24 cellular contexts compared by ENCODE assay signal in genomic region chr3:177186306-177186705, GRCh38. TPM values are rescaled to one million over a fixed set of nuclear protein-coding genes. Genes with fewer than 3 reads are reported as not detected.
A peak's percentile ranks its signal among the peaks of the same experiment; 100 is the strongest.
DNase-seq lines count a peak whose midpoint lies in the region; ATAC-seq and TF ChIP-seq lines count a peak whose summit lies in the region.
"Had no signal": no experiment of that assay in that cellular context is flagged by ENCODE, and none has a peak within 500 bp of the region (broad histone marks: within the 10 kb centered on the region; RNA-seq: fewer than 3 reads in every experiment).

No MANE protein-coding gene starts in this region.

- H3K9ac ChIP-seq in H9 (ENCODE audit: extremely low read depth, insufficient read length, low read length): no peak overlapping the region

- H2AK5ac ChIP-seq in H9 (ENCODE audit: insufficient read length, low read length): no peak overlapping the region

- H2BK120ac ChIP-seq in H9 (ENCODE audit: low read depth, low read length, poor library complexity, severe bottlenecking): no peak overlapping the region

- H3K4ac ChIP-seq in H9 (ENCODE audit: low read depth, low read length): no peak overlapping the region

- no peaks in the 10 kb centered on the region for H3K9me3 Mint-ChIP-seq in activated naive CD4-positive, alpha-beta T cell treated with anti-CD3 and anti-CD28 coated beads, Interleukin-2, amount 50 U/mL, for 24 hours
- H3K9me3 Mint-ChIP-seq in activated naive CD4-positive, alpha-beta T cell treated with anti-CD3 and anti-CD28 coated beads for 36 hours: no peaks in the 10 kb centered on the region
- no peaks in the 10 kb centered on the region for H3K9me3 Mint-ChIP-seq in activated T-helper 17 cell treated with anti-CD3 and anti-CD28 coated beads, Interleukin-2, amount 50 U/mL, for 72 hours
- no peaks in the 10 kb centered on the region for H3K9me3 Mint-ChIP-seq in osteocyte (ENCODE audit: unreplicated experiment)
- no peaks in the 10 kb centered on the region for H3K9me3 Mint-ChIP-seq in H9
- H3K9me3 Mint-ChIP-seq: activated CD8-positive, alpha-beta T cell treated with anti-CD3 and anti-CD28 coated beads for 36 hours; activated naive CD8-positive, alpha-beta T cell treated with anti-CD3 and anti-CD28 coated beads, Interleukin-2, amount 10 ng/mL, durations not matched to agents 7 days and 5 days; CD8-positive, alpha-beta memory T cell; effector memory CD8-positive, alpha-beta T cell had no signal

- no peak overlapping the region for H3K27ac ChIP-seq in H9 (ENCODE audit: insufficient read length, low read depth, low read length)
- H3K27ac ChIP-seq: Peyer's patch, vagina had no signal

- no peaks in the 10 kb centered on the region for H4K20me1 ChIP-seq in H9 (ENCODE audit: control insufficient read depth, insufficient read depth, insufficient read length)

- H4K91ac ChIP-seq in H9 (ENCODE audit: insufficient read length, low read depth, low read length): no peak overlapping the region

- H2BK15ac ChIP-seq in H9 (ENCODE audit: low read depth, low read length): no peak overlapping the region

- no peak overlapping the region for H3K14ac ChIP-seq in H9 (ENCODE audit: insufficient read depth, low read length)

- H3K36me3 Mint-ChIP-seq in activated naive CD4-positive, alpha-beta T cell treated with anti-CD3 and anti-CD28 coated beads, Interleukin-2, amount 50 U/mL, for 24 hours: no peaks in the 10 kb centered on the region
- peaks cover 3% of the 10 kb centered on the region for H3K36me3 Mint-ChIP-seq in activated naive CD4-positive, alpha-beta T cell treated with anti-CD3 and anti-CD28 coated beads for 36 hours (ENCODE audit: low read depth)
- peaks cover 17% of the 10 kb centered on the region for H3K36me3 Mint-ChIP-seq in activated T-helper 17 cell treated with anti-CD3 and anti-CD28 coated beads, Interleukin-2, amount 50 U/mL, for 72 hours (ENCODE audit: low read depth)
- H3K36me3 Mint-ChIP-seq in osteocyte (ENCODE audit: unreplicated experiment) (peaks cover 13% of the 10 kb centered on the region), H9 (ENCODE audit: insufficient read depth in 1 of 3, low read depth in 3 of 3) (peaks cover 0 to 7% (median 0%) of the 10 kb centered on the region in 3 experiments; a peak in 2 of 7 replicates)

- no peak overlapping the region for H3K18ac ChIP-seq in H9 (ENCODE audit: insufficient read length, low read depth, low read length)

- no peak overlapping the region for H3T11ph ChIP-seq in H9 (ENCODE audit: low read length)

- H3K4me1 ChIP-seq in H9 (ENCODE audit: insufficient read depth, low read length): peaks cover 6% of the 10 kb centered on the region; the same call in 1 of the 2 replicates

- no peaks in the 10 kb centered on the region for H3K27me3 Mint-ChIP-seq in activated naive CD4-positive, alpha-beta T cell treated with anti-CD3 and anti-CD28 coated beads, Interleukin-2, amount 50 U/mL, for 24 hours
- no peaks in the 10 kb centered on the region for H3K27me3 Mint-ChIP-seq in activated naive CD4-positive, alpha-beta T cell treated with anti-CD3 and anti-CD28 coated beads for 36 hours (ENCODE audit: low read depth)
- H3K27me3 Mint-ChIP-seq in activated T-helper 17 cell treated with anti-CD3 and anti-CD28 coated beads, Interleukin-2, amount 50 U/mL, for 72 hours: no peaks in the 10 kb centered on the region
- H3K27me3 Mint-ChIP-seq in osteocyte (ENCODE audit: unreplicated experiment) (no peaks in the 10 kb centered on the region), H9 (ENCODE audit: low read depth) (no peaks in the 10 kb centered on the region)
- H3K27me3 Mint-ChIP-seq: activated CD8-positive, alpha-beta T cell treated with anti-CD3 and anti-CD28 coated beads for 36 hours; activated naive CD8-positive, alpha-beta T cell treated with anti-CD3 and anti-CD28 coated beads, Interleukin-2, amount 10 ng/mL, durations not matched to agents 7 days and 5 days; CD8-positive, alpha-beta memory T cell; effector memory CD8-positive, alpha-beta T cell had no signal

- H2BK5ac ChIP-seq in H9 (ENCODE audit: insufficient read length, low read length): no peak overlapping the region

- H3K79me1 ChIP-seq in H9 (ENCODE audit: insufficient read depth, low read depth, low read length, poor library complexity, severe bottlenecking): peaks cover 2% of the 10 kb centered on the region

- no peak for DNase-seq in activated naive CD4-positive, alpha-beta T cell treated with anti-CD3 and anti-CD28 coated beads for 36 hours
- DNase-seq in NCI-H1436 (lab: John Stamatoyannopoulos, UW) (peak; percentile 79), osteocyte (ENCODE audit: extremely low spot score, unreplicated experiment) (no peak), H9 (no peak), GOT3 (lab: John Stamatoyannopoulos, UW) (no peak)
- DNase-seq: activated CD4-positive, alpha-beta T cell treated with anti-CD3 and anti-CD28 coated beads for 1 hour; activated CD8-positive, alpha-beta memory T cell treated with anti-CD3 and anti-CD28 coated beads, Interleukin-2, amount 50 U/mL, for 48 hours; activated CD8-positive, alpha-beta T cell treated with anti-CD3 and anti-CD28 coated beads for 36 hours; activated naive CD8-positive, alpha-beta T cell treated with anti-CD3 and anti-CD28 coated beads, Interleukin-2, amount 10 ng/mL, durations not matched to agents 7 days and 5 days; AML-193; CD8-positive, alpha-beta memory T cell; DMS 273 treated with DMSO at 0.1 percent for 48 hours; effector memory CD8-positive, alpha-beta T cell; KG1; NCI-H1417 treated with DMSO at 0.1 percent for 48 hours; NCI-H526; Peyer's patch; SHP77; tibial artery had no signal

- TF ChIP-seq CTCF in osteocyte (IDR thresholded peaks at IDR 0.05): no peak
- TF ChIP-seq CTCF in H9 (conservative IDR thresholded peaks at IDR 0.05): no peak

- no peak for ATAC-seq in activated T-helper 17 cell treated with anti-CD3 and anti-CD28 coated beads, Interleukin-2, amount 50 U/mL, for 72 hours (replicated peaks)
- ATAC-seq in GM18498 (IDR thresholded peaks at IDR 0.05; ENCODE audit: unreplicated experiment): no peak
- ATAC-seq: activated CD8-positive, alpha-beta T cell treated with anti-CD3 and anti-CD28 coated beads for 36 hours; effector memory CD8-positive, alpha-beta T cell; sciatic nerve had no signal

- H2AFZ ChIP-seq in H9 (ENCODE audit: low read length): no peak overlapping the region

- H3K27ac Mint-ChIP-seq in activated naive CD4-positive, alpha-beta T cell treated with anti-CD3 and anti-CD28 coated beads, Interleukin-2, amount 50 U/mL, for 24 hours: peak overlapping the region; percentile 82
- no peak overlapping the region for H3K27ac Mint-ChIP-seq in activated naive CD4-positive, alpha-beta T cell treated with anti-CD3 and anti-CD28 coated beads for 36 hours
- H3K27ac Mint-ChIP-seq in activated T-helper 17 cell treated with anti-CD3 and anti-CD28 coated beads, Interleukin-2, amount 50 U/mL, for 72 hours: no peak overlapping the region
- H3K27ac Mint-ChIP-seq in osteocyte (ENCODE audit: unreplicated experiment): peak overlapping the region; percentile 47
- H3K27ac Mint-ChIP-seq in H9: no peak overlapping the region
- H3K27ac Mint-ChIP-seq: activated CD8-positive, alpha-beta T cell treated with anti-CD3 and anti-CD28 coated beads for 36 hours; activated naive CD8-positive, alpha-beta T cell treated with anti-CD3 and anti-CD28 coated beads, Interleukin-2, amount 10 ng/mL, durations not matched to agents 7 days and 5 days had no signal

- H4K8ac ChIP-seq in H9 (replicated peaks; ENCODE audit: insufficient read length, low read depth, low read length): no peak overlapping the region

- CTCF ChIA-PET in activated naive CD4-positive, alpha-beta T cell treated with anti-CD3 and anti-CD28 coated beads for 36 hours (lab: Charles Lee): no interaction called here

- H3K56ac ChIP-seq in H9 (ENCODE audit: insufficient read length, low read depth, low read length): no peak overlapping the region

- H2BK12ac ChIP-seq in H9 (ENCODE audit: insufficient read length, low read depth, low read length): no peak overlapping the region

- peaks cover 69% of the 10 kb centered on the region for H3K4me1 Mint-ChIP-seq in activated naive CD4-positive, alpha-beta T cell treated with anti-CD3 and anti-CD28 coated beads, Interleukin-2, amount 50 U/mL, for 24 hours
- peaks cover 59% of the 10 kb centered on the region for H3K4me1 Mint-ChIP-seq in activated naive CD4-positive, alpha-beta T cell treated with anti-CD3 and anti-CD28 coated beads for 36 hours (ENCODE audit: low read depth)
- peaks cover 46% of the 10 kb centered on the region for H3K4me1 Mint-ChIP-seq in activated T-helper 17 cell treated with anti-CD3 and anti-CD28 coated beads, Interleukin-2, amount 50 U/mL, for 72 hours
- H3K4me1 Mint-ChIP-seq in osteocyte (ENCODE audit: unreplicated experiment): peaks cover 63% of the 10 kb centered on the region
- peaks cover 46 to 48% of the 10 kb centered on the region in 2 experiments for H3K4me1 Mint-ChIP-seq in H9

- H3K23me2 ChIP-seq in H9 (ENCODE audit: insufficient read length, low read depth, low read length, poor library complexity, severe bottlenecking): no peaks in the 10 kb centered on the region

- no peaks in the 10 kb centered on the region for H3K27me3 ChIP-seq in H9 (ENCODE audit: insufficient read depth, low read length)
- H3K27me3 ChIP-seq: Peyer's patch, tibial artery, vagina had no signal

- intact Hi-C loops in activated naive CD4-positive, alpha-beta T cell treated with anti-CD3 and anti-CD28 coated beads for 36 hours (cut with micrococcal nuclease): no loop called here

- no peaks in the 10 kb centered on the region for H3K9me3 ChIP-seq in H9 (ENCODE audit: control insufficient read depth, low read depth, low read length)
- H3K9me3 ChIP-seq: Peyer's patch, tibial artery, vagina had no signal

- H3K4me3 Mint-ChIP-seq in activated naive CD4-positive, alpha-beta T cell treated with anti-CD3 and anti-CD28 coated beads, Interleukin-2, amount 50 U/mL, for 24 hours: no peak overlapping the region
- H3K4me3 Mint-ChIP-seq in activated naive CD4-positive, alpha-beta T cell treated with anti-CD3 and anti-CD28 coated beads for 36 hours: no peak overlapping the region
- H3K4me3 Mint-ChIP-seq in activated T-helper 17 cell treated with anti-CD3 and anti-CD28 coated beads, Interleukin-2, amount 50 U/mL, for 72 hours: peak overlapping the region; percentile 2
- H3K4me3 Mint-ChIP-seq in osteocyte (ENCODE audit: unreplicated experiment) (no peak overlapping the region), H9 (no peak overlapping the region)
- H3K4me3 Mint-ChIP-seq: activated CD8-positive, alpha-beta T cell treated with anti-CD3 and anti-CD28 coated beads for 36 hours; activated naive CD8-positive, alpha-beta T cell treated with anti-CD3 and anti-CD28 coated beads, Interleukin-2, amount 10 ng/mL, durations not matched to agents 7 days and 5 days had no signal

- peaks cover 92% of the 10 kb centered on the region; the same call in 1 of the 2 replicates for H3K79me2 ChIP-seq in H9 (ENCODE audit: insufficient read depth, low read length)

- H4K5ac ChIP-seq in H9 (ENCODE audit: insufficient read length, low read depth, low read length): no peak overlapping the region

- no peak overlapping the region for H2BK20ac ChIP-seq in H9 (ENCODE audit: low read depth, low read length, poor library complexity, severe bottlenecking)

- no peak overlapping the region for H3K4me2 ChIP-seq in H9 (ENCODE audit: insufficient read depth, insufficient read length, low read length)

- no CpG with 5 or more reads among the region's 1 CpG for WGBS in H9 (ENCODE audit: extremely low coverage, insufficient read length, low lambda C conversion rate)

- H3K23ac ChIP-seq in H9 (ENCODE audit: insufficient read length, low read depth, low read length): no peak overlapping the region

RNA-seq across cellular contexts. Expression of gene TBL1XR1, which starts 11.0 kb away (rescaled TPM):
- 100 to 1,000 TPM; 149 to 162 TPM for total RNA-seq in activated naive CD4-positive, alpha-beta T cell treated with anti-CD3 and anti-CD28 coated beads for 36 hours
- total RNA-seq in activated T-helper 17 cell treated with anti-CD3 and anti-CD28 coated beads, Interleukin-2, amount 50 U/mL, for 72 hours: 100 to 1,000 TPM; 131 to 180 TPM
- total RNA-seq in osteocyte (370 and 381 TPM in 2 replicates), H9 (2021) (170 and 175 TPM in 2 replicates)

Comparison
In these comparisons a context has a peak if more than half of its experiments do, and no peak if none do; other contexts are left out.
1. H3K27ac Mint-ChIP-seq: peak in activated naive CD4-positive, alpha-beta T cell treated with anti-CD3 and anti-CD28 coated beads, Interleukin-2, amount 50 U/mL, for 24 hours (single experiment) and osteocyte (single experiment); none in activated naive CD4-positive, alpha-beta T cell treated with anti-CD3 and anti-CD28 coated beads for 36 hours (single experiment), activated T-helper 17 cell treated with anti-CD3 and anti-CD28 coated beads, Interleukin-2, amount 50 U/mL, for 72 hours (single experiment) and H9 (0 of 3).